In the genomic region with DNA sequence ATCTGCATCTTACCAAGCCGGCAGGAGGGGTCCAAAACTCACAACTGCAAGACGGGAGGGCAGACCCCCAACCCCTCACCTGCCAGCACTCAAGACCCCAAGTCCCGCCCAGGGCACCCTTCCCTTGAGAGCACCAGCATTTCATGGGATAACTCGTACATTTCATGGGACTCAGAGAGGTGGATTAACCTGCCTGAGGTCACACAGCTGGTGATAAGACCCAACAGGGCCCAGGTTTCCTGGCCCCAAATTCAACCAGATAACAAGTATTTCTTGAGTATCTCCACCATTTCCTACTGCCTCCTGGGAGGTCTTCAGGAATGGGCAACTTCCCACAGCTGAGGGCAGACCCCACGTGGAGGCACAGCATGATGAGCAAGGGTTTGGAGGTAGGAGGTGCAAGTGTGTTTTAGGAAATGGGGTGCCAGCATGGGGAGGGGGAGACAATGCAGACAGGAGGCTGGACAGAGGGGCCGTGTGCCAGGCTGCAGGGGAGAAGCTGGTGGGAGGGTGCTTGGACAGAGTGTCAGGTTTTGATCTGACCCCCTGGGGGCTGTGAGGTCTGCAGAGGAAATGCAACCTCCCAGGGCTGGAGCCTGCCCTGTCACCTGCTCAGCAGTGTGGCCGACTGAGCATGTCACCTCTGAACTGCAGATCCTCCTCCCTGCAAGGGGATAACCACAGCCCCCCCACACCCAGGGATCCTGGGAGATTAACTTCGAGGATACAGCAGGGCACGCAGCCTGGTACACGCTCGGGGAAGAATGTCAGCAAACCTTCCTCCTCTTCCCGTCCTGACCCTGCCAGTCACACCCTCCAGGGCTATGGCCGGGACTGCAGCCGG, we compare ENCODE assay signal across 1 cellular context.
TF ChIP-seq lines count a peak whose summit lies in the region.

No MANE protein-coding gene starts in this region.

TF ChIP-seq in H1, 55 proteins besides CTCF, POLR2A, EP300 and RAD21:
- TF ChIP-seq NRF1 (IDR thresholded peaks at IDR 0.05; ENCODE audit: low read depth, low read length) (no peak), KDM1A (IDR thresholded peaks at IDR 0.05; ENCODE audit: borderline replicate concordance, low read length) (peak; percentile 79)
